ENCODE assay signal across 8 cellular contexts in genomic region chr6:85669735-85670194, GRCh38. TPM values are rescaled to one million over a fixed set of nuclear protein-coding genes. Genes with fewer than 3 reads are reported as not detected.
DNase-seq lines count a peak whose midpoint lies in the region; ATAC-seq and TF ChIP-seq lines count a peak whose summit lies in the region.

No MANE protein-coding gene starts in this region.

- ATAC-seq in GM19438 (IDR thresholded peaks at IDR 0.05; ENCODE audit: low read depth, unreplicated experiment) (peak; percentile 98), HG03432 (IDR thresholded peaks at IDR 0.05; ENCODE audit: unreplicated experiment) (peak; percentile 96)

- CTCF ChIA-PET in CD4-positive, alpha-beta memory T cell (lab: Charles Lee; ENCODE audit: partially characterized antibody) = interaction anchor here (0.7 to 2.0 kb wide), 6 partner anchors 9 to 133 kb away, joined by 4 to 29 read pairs (median 7); partner anchors contain the start of gene SYNCRIP

- in situ Hi-C loops in ACHN (cut with HindIII; ENCODE audit: low pct_ligation_motif_present, low pct_unique_long_range_greater_than_20kb, low sequenced_read_pairs) = no loop called here

- peaks cover 20 to 21% of the 10 kb centered on the region in 2 donors for H3K36me3 Mint-ChIP-seq in CD4-positive, alpha-beta memory T cell
- peaks cover 35% of the 10 kb centered on the region for H3K36me3 Mint-ChIP-seq in T-helper 1 cell treated with Interleukin-12 subunit alpha and Interleukin-12 subunit beta and Interleukin-4 antibody, amounts not matched to agents 30 μg/mL and 1 μg/mL, for 36 hours (ENCODE audit: low read depth)

- H3K4me3 ChIP-seq in CD4-positive, alpha-beta memory T cell (ENCODE audit: low read length in 2 of 2) = no peak overlapping the region
- H3K4me3 ChIP-seq in choroid plexus epithelial cell (ENCODE audit: low read depth, low read length) = no peak overlapping the region
- H3K4me3 ChIP-seq in spleen = no peak overlapping the region

- H3K36me3 ChIP-seq in CD4-positive, alpha-beta memory T cell (ENCODE audit: insufficient read depth, low read length) = no peaks in the 10 kb centered on the region
- peaks cover 0 to 23% (median 5%) of the 10 kb centered on the region in 6 donors for H3K36me3 ChIP-seq in spleen

- POLR2A ChIA-PET in CD4-positive, alpha-beta memory T cell (lab: Charles Lee; ENCODE audit: partially characterized antibody) = interaction anchor here (0.7 to 10.9 kb wide), 8 partner anchors 9 to 185 kb away, joined by 3 to 1033 read pairs (median 7); partner anchors contain the start of genes SNX14 and SYNCRIP

- H3K27ac ChIP-seq in CD4-positive, alpha-beta memory T cell (ENCODE audit: low read depth, low read length) = peak overlapping the region; percentile 58
- peak overlapping the region in 7 of 8 donors; percentile 29 to 84 (median 65) for H3K27ac ChIP-seq in spleen

- TF ChIP-seq CTCF in choroid plexus epithelial cell (conservative IDR thresholded peaks at IDR 0.05; ENCODE audit: low read depth, low read length) (no peak), spleen (IDR thresholded peaks at IDR 0.05 in 8 of 11, conservative IDR thresholded peaks at IDR 0.05 in 3 of 11) (no peak)

- intact Hi-C loops in CD4-positive, alpha-beta memory T cell (cut with micrococcal nuclease) = loop anchor here (1.0 to 10.0 kb wide), 4 partner anchors 9 to 1485 kb away; partner anchors contain the start of gene ZNF292
- intact Hi-C loops in spleen (cut with DNase I; ENCODE audit: low total_unique reads) = loop anchor here (10.0 kb wide), 1 partner anchor 75 kb away; the partner anchor contains the start of gene SNX14

- no peaks in the 10 kb centered on the region for H3K27me3 Mint-ChIP-seq in CD4-positive, alpha-beta memory T cell
- H3K27me3 Mint-ChIP-seq in T-helper 1 cell treated with Interleukin-12 subunit alpha and Interleukin-12 subunit beta and Interleukin-4 antibody, amounts not matched to agents 30 μg/mL and 1 μg/mL, for 36 hours (ENCODE audit: low read depth) = no peaks in the 10 kb centered on the region

- peaks cover 40 to 59% (median 52%) of the 10 kb centered on the region in 4 donors for H3K4me1 Mint-ChIP-seq in CD4-positive, alpha-beta memory T cell
- peaks cover 48% of the 10 kb centered on the region for H3K4me1 Mint-ChIP-seq in T-helper 1 cell treated with Interleukin-12 subunit alpha and Interleukin-12 subunit beta and Interleukin-4 antibody, amounts not matched to agents 30 μg/mL and 1 μg/mL, for 36 hours (ENCODE audit: low read depth)

- H3K27me3 ChIP-seq in CD4-positive, alpha-beta memory T cell (ENCODE audit: insufficient read depth, low read length) = no peaks in the 10 kb centered on the region
- H3K27me3 ChIP-seq in spleen (replicated peaks in 1 of 7) = no peaks in the 10 kb centered on the region

- H3K27ac Mint-ChIP-seq in CD4-positive, alpha-beta memory T cell = peak overlapping the region; percentile 95 to 98 (median 97)
- H3K27ac Mint-ChIP-seq in T-helper 1 cell treated with Interleukin-12 subunit alpha and Interleukin-12 subunit beta and Interleukin-4 antibody, amounts not matched to agents 30 μg/mL and 1 μg/mL, for 36 hours = peak overlapping the region; percentile 95

- DNase-seq in CD4-positive, alpha-beta memory T cell = peak; percentile 59 to 76 (median 71)
- peak; percentile 79 for DNase-seq in choroid plexus epithelial cell (ENCODE audit: low read depth)
- no peak for DNase-seq in spleen
- DNase-seq in ACHN = no peak
- DNase-seq in DMS79 (lab: John Stamatoyannopoulos, UW) = no peak

- 17 to 27% (median 22%) methylated on average over 4 of the region's 4 CpGs for WGBS in spleen, 5 donors

- peaks cover 55% of the 10 kb centered on the region for H3K4me1 ChIP-seq in CD4-positive, alpha-beta memory T cell (ENCODE audit: insufficient read depth, low read length)
- peaks cover 6 to 57% (median 29%) of the 10 kb centered on the region in 6 donors for H3K4me1 ChIP-seq in spleen

- no peak for TF ChIP-seq POLR2A in spleen (IDR thresholded peaks at IDR 0.05)

- H3K9me3 ChIP-seq in CD4-positive, alpha-beta memory T cell (ENCODE audit: control insufficient read depth in 1 of 2, low read length in 2 of 2) = no peaks in the 10 kb centered on the region
- H3K9me3 ChIP-seq in spleen = no peaks in the 10 kb centered on the region

- H3K4me3 Mint-ChIP-seq in CD4-positive, alpha-beta memory T cell = peak overlapping the region; percentile 66 to 86 (median 78)
- peak overlapping the region; percentile 74 for H3K4me3 Mint-ChIP-seq in T-helper 1 cell treated with Interleukin-12 subunit alpha and Interleukin-12 subunit beta and Interleukin-4 antibody, amounts not matched to agents 30 μg/mL and 1 μg/mL, for 36 hours

- no peaks in the 10 kb centered on the region for H3K9me3 Mint-ChIP-seq in CD4-positive, alpha-beta memory T cell
- no peaks in the 10 kb centered on the region for H3K9me3 Mint-ChIP-seq in T-helper 1 cell treated with Interleukin-12 subunit alpha and Interleukin-12 subunit beta and Interleukin-4 antibody, amounts not matched to agents 30 μg/mL and 1 μg/mL, for 36 hours

RNA-seq across cellular contexts. Expression of gene SYNCRIP, which starts 27.1 kb away (rescaled TPM):
- total RNA-seq in CD4-positive, alpha-beta memory T cell = 10 to 100 TPM; 81.4 to 84.3 TPM
- polyA plus RNA-seq in CD4-positive, alpha-beta memory T cell = 10 to 100 TPM; 52.1 to 94.1 TPM
- 10 to 100 TPM; 60.0 to 92.1 (median 75.7) TPM for total RNA-seq in spleen
- 10 to 100 TPM; 21.2 to 33.7 (median 29.0) TPM for polyA plus RNA-seq in spleen

Comparison
In these comparisons a context has a peak if more than half of its experiments do, and no peak if none do; other contexts are left out.
1. DNase-seq: peak in CD4-positive, alpha-beta memory T cell (5 of 5) and choroid plexus epithelial cell (single experiment); none in spleen (single experiment), ACHN (single experiment) and DMS79 (single experiment).